In genomic region chr4:185395255-185395955, GRCh38 we compare ENCODE assay signal across 1 cellular context.
TF ChIP-seq lines count a peak whose summit lies in the region.

LRP2BP (minus strand) TSS chr4:185395924; CDS start chr4:185378186, 17,738 bp downstream.

TF ChIP-seq in GM12878, 131 proteins besides CTCF, POLR2A, EP300 and RAD21 (continued from another document and continues in another):
- TF ChIP-seq JUNB (IDR thresholded peaks at IDR 0.05) (0 out of 2 replicates have a peak, but pooled peaks have one; percentile 9), STAT3 (IDR thresholded peaks at IDR 0.05; ENCODE audit: low read depth, low read length) (no peak), ETV6 (conservative IDR thresholded peaks at IDR 0.05 in 1 of 2, IDR thresholded peaks at IDR 0.05 in 1 of 2; ENCODE audit: borderline replicate concordance in 1 of 2, low read depth in 1 of 2) (no peak), ZNF384 (IDR thresholded peaks at IDR 0.05; ENCODE audit: borderline replicate concordance, low read depth, low read length) (no peak), ZZZ3 (IDR thresholded peaks at IDR 0.05; ENCODE audit: control insufficient read depth, insufficient read length, low read depth) (no peak), MXI1 (IDR thresholded peaks at IDR 0.05; ENCODE audit: low read depth, low read length) (peak; percentile 85; the same call in 1 of the 2 replicates), ATF7 (IDR thresholded peaks at IDR 0.05; ENCODE audit: low read depth) (peak; percentile 92), ASH2L (IDR thresholded peaks at IDR 0.05; ENCODE audit: borderline replicate concordance, low read depth) (peak; percentile 19; the same call in 1 of the 2 replicates), MEF2A (IDR thresholded peaks at IDR 0.05; ENCODE audit: insufficient read depth, low read depth, low read length) (0 out of 2 replicates have a peak, but pooled peaks have one; percentile 14), ZBTB33 (IDR thresholded peaks at IDR 0.05) (no peak), POU2F2 (IDR thresholded peaks at IDR 0.05; ENCODE audit: borderline replicate concordance, low read depth, low read length) (no peak), ZNF24 (IDR thresholded peaks at IDR 0.05) (no peak), PAX8 (IDR thresholded peaks at IDR 0.05) (0 out of 2 replicates have a peak, but pooled peaks have one; percentile 15), TCF3 (IDR thresholded peaks at IDR 0.05; ENCODE audit: borderline replicate concordance, insufficient read depth, low read depth, low read length) (no peak), MEF2B (IDR thresholded peaks at IDR 0.05; ENCODE audit: partially characterized antibody, poor library complexity, severe bottlenecking) (peak; percentile 11), CHD1 (IDR thresholded peaks at IDR 0.05; ENCODE audit: low read depth, low read length) (no peak), FOS (IDR thresholded peaks at IDR 0.05; ENCODE audit: borderline replicate concordance, extremely low read depth, insufficient read length) (no peak), SREBF1 (IDR thresholded peaks at IDR 0.05; ENCODE audit: low read length) (no peak), NKRF (conservative IDR thresholded peaks at IDR 0.05) (0 out of 2 replicates have a peak, but pooled peaks have one; percentile 48), KDM1A (IDR thresholded peaks at IDR 0.05; ENCODE audit: borderline replicate concordance) (no peak), BHLHE40 (IDR thresholded peaks at IDR 0.05; ENCODE audit: borderline replicate concordance in 1 of 2, low read depth in 2 of 2, low read length in 1 of 2) (0 out of 4 replicates have a peak, but pooled peaks of 1 of the 2 experiments have one; percentile 5), SKIL (IDR thresholded peaks at IDR 0.05; ENCODE audit: low read depth, poor library complexity, severe bottlenecking) (no peak), ZNF622 (IDR thresholded peaks at IDR 0.05) (no peak), ZBTB4 (CRISPR knock-in tag; IDR thresholded peaks at IDR 0.05) (no peak), NR2F1 (conservative IDR thresholded peaks at IDR 0.05) (no peak), CBX5 (IDR thresholded peaks at IDR 0.05; ENCODE audit: low read depth) (0 out of 2 replicates have a peak, but pooled peaks have one; percentile 1), RBBP5 (conservative IDR thresholded peaks at IDR 0.05) (no peak), ZBED1 (IDR thresholded peaks at IDR 0.05; ENCODE audit: borderline replicate concordance) (no peak), PKNOX1 (IDR thresholded peaks at IDR 0.05) (no peak), TBL1XR1 (IDR thresholded peaks at IDR 0.05; ENCODE audit: low read depth, low read length) (0 out of 2 replicates have a peak, but pooled peaks have one; percentile 14)
- TF ChIP-seq, protein P1, sequence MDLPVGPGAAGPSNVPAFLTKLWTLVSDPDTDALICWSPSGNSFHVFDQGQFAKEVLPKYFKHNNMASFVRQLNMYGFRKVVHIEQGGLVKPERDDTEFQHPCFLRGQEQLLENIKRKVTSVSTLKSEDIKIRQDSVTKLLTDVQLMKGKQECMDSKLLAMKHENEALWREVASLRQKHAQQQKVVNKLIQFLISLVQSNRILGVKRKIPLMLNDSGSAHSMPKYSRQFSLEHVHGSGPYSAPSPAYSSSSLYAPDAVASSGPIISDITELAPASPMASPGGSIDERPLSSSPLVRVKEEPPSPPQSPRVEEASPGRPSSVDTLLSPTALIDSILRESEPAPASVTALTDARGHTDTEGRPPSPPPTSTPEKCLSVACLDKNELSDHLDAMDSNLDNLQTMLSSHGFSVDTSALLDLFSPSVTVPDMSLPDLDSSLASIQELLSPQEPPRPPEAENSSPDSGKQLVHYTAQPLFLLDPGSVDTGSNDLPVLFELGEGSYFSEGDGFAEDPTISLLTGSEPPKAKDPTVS (IDR thresholded peaks at IDR 0.05; ENCODE audit: low read depth, low read length), result peak; percentile 15; the same call in 1 of the 2 replicates
- TF ChIP-seq, protein P2, sequence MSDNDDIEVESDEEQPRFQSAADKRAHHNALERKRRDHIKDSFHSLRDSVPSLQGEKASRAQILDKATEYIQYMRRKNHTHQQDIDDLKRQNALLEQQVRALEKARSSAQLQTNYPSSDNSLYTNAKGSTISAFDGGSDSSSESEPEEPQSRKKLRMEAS (IDR thresholded peaks at IDR 0.05; ENCODE audit: low read depth, low read length), result no peak
- TF ChIP-seq, protein P3, sequence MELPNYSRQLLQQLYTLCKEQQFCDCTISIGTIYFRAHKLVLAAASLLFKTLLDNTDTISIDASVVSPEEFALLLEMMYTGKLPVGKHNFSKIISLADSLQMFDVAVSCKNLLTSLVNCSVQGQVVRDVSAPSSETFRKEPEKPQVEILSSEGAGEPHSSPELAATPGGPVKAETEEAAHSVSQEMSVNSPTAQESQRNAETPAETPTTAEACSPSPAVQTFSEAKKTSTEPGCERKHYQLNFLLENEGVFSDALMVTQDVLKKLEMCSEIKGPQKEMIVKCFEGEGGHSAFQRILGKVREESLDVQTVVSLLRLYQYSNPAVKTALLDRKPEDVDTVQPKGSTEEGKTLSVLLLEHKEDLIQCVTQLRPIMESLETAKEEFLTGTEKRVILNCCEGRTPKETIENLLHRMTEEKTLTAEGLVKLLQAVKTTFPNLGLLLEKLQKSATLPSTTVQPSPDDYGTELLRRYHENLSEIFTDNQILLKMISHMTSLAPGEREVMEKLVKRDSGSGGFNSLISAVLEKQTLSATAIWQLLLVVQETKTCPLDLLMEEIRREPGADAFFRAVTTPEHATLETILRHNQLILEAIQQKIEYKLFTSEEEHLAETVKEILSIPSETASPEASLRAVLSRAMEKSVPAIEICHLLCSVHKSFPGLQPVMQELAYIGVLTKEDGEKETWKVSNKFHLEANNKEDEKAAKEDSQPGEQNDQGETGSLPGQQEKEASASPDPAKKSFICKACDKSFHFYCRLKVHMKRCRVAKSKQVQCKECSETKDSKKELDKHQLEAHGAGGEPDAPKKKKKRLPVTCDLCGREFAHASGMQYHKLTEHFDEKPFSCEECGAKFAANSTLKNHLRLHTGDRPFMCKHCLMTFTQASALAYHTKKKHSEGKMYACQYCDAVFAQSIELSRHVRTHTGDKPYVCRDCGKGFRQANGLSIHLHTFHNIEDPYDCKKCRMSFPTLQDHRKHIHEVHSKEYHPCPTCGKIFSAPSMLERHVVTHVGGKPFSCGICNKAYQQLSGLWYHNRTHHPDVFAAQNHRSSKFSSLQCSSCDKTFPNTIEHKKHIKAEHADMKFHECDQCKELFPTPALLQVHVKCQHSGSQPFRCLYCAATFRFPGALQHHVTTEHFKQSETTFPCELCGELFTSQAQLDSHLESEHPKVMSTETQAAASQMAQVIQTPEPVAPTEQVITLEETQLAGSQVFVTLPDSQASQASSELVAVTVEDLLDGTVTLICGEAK (IDR thresholded peaks at IDR 0.05; ENCODE audit: borderline replicate concordance), result peak; percentile 69; the same call in 1 of the 2 replicates
- TF ChIP-seq, protein P4, sequence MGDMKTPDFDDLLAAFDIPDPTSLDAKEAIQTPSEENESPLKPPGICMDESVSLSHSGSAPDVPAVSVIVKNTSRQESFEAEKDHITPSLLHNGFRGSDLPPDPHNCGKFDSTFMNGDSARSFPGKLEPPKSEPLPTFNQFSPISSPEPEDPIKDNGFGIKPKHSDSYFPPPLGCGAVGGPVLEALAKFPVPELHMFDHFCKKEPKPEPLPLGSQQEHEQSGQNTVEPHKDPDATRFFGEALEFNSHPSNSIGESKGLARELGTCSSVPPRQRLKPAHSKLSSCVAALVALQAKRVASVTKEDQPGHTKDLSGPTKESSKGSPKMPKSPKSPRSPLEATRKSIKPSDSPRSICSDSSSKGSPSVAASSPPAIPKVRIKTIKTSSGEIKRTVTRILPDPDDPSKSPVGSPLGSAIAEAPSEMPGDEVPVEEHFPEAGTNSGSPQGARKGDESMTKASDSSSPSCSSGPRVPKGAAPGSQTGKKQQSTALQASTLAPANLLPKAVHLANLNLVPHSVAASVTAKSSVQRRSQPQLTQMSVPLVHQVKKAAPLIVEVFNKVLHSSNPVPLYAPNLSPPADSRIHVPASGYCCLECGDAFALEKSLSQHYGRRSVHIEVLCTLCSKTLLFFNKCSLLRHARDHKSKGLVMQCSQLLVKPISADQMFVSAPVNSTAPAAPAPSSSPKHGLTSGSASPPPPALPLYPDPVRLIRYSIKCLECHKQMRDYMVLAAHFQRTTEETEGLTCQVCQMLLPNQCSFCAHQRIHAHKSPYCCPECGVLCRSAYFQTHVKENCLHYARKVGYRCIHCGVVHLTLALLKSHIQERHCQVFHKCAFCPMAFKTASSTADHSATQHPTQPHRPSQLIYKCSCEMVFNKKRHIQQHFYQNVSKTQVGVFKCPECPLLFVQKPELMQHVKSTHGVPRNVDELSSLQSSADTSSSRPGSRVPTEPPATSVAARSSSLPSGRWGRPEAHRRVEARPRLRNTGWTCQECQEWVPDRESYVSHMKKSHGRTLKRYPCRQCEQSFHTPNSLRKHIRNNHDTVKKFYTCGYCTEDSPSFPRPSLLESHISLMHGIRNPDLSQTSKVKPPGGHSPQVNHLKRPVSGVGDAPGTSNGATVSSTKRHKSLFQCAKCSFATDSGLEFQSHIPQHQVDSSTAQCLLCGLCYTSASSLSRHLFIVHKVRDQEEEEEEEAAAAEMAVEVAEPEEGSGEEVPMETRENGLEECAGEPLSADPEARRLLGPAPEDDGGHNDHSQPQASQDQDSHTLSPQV (IDR thresholded peaks at IDR 0.05), result no peak; the same call in 1 of the 2 replicates
